ENCODE assay signal across 8 cellular contexts in the genomic region with DNA sequence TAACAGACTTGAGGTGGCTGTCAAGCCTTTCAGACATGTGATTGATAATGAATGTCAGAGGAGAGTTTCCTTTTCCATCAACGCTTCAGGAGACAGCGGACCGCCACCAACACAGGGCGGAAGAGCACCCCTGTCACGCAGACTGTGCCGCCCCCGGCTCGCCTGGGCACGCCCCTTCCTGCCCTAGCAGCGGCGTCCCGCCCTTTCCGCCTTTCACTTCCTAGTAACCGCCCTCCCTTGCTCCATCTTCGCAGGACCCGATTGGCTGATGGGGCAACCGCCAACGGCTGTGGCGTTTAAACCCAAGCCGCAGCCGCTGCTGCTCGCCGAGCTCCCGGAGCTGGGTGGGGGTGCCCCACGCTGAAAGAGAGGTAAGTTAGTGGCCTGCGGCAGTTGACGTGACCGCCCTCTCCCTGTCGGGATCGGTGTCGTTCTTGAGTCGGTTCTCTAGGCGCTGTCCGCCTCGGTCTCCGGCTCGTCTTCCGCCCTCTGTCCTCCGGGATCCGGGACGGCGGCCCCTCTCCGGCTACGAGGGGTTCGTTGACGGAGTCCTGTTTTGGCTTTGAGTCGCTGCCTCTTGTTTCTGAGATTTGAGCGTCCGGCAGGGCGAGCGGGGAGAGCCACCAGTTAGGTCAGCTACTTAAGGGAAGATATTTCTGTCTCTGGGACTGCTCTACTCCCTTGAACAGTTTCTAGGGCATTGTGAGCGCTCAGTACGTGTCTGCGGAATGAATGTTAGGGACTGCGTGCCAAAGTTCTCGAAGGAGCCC.
A peak's percentile ranks its signal among the peaks of the same experiment; 100 is the strongest.
DNase-seq lines count a peak whose midpoint lies in the region; ATAC-seq lines count a peak whose summit lies in the region.

A gene with protein sequence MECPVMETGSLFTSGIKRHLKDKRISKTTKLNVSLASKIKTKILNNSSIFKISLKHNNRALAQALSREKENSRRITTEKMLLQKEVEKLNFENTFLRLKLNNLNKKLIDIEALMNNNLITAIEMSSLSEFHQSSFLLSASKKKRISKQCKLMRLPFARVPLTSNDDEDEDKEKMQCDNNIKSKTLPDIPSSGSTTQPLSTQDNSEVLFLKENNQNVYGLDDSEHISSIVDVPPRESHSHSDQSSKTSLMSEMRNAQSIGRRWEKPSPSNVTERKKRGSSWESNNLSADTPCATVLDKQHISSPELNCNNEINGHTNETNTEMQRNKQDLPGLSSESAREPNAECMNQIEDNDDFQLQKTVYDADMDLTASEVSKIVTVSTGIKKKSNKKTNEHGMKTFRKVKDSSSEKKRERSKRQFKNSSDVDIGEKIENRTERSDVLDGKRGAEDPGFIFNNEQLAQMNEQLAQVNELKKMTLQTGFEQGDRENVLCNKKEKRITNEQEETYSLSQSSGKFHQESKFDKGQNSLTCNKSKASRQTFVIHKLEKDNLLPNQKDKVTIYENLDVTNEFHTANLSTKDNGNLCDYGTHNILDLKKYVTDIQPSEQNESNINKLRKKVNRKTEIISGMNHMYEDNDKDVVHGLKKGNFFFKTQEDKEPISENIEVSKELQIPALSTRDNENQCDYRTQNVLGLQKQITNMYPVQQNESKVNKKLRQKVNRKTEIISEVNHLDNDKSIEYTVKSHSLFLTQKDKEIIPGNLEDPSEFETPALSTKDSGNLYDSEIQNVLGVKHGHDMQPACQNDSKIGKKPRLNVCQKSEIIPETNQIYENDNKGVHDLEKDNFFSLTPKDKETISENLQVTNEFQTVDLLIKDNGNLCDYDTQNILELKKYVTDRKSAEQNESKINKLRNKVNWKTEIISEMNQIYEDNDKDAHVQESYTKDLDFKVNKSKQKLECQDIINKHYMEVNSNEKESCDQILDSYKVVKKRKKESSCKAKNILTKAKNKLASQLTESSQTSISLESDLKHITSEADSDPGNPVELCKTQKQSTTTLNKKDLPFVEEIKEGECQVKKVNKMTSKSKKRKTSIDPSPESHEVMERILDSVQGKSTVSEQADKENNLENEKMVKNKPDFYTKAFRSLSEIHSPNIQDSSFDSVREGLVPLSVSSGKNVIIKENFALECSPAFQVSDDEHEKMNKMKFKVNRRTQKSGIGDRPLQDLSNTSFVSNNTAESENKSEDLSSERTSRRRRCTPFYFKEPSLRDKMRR (plus strand): TSS at position 326 of the 770 bp plus-strand sequence. CDS start 6,769 bp downstream, outside the sequence.

- ATAC-seq in GM19043 (IDR thresholded peaks at IDR 0.05; ENCODE audit: low read depth, unreplicated experiment) (peak; percentile 99), HG03354 (IDR thresholded peaks at IDR 0.05; ENCODE audit: poor library complexity, severe bottlenecking, unreplicated experiment) (peak; percentile 100)

- DNase-seq in AG20443 (ENCODE audit: low spot score) (peak; percentile 98), NCI-H446 (lab: John Stamatoyannopoulos, UW) (peak; percentile 82 to 95), iPS-NIHi7 (ENCODE audit: extremely low spot score) (peak; percentile 99), smooth muscle cell of the brain vasculature (ENCODE audit: low read depth, low spot score) (peak; percentile 78)
- DNase-seq in activated CD4-positive, CD25-positive, alpha-beta regulatory T cell (lab: John Stamatoyannopoulos, UW), result peak; percentile 81 to 94 (median 88)
- peak; percentile 93 for DNase-seq in central memory CD4-positive, alpha-beta T cell

Comparison
In these comparisons a context has a peak if more than half of its experiments do, and no peak if none do; other contexts are left out.
1. Peak in every context shown above with its lines: DNase-seq and ATAC-seq.